11 cellular contexts compared by ENCODE assay signal in genomic region chr21:35136586-35137254, GRCh38.
DNase-seq lines count a peak whose midpoint lies in the region; ATAC-seq lines count a peak whose summit lies in the region.
"Had no signal": no experiment of that assay in that cellular context is flagged by ENCODE, and none has a peak within 500 bp of the region (broad histone marks: within the 10 kb centered on the region; RNA-seq: fewer than 3 reads in every experiment).

No MANE protein-coding gene starts in this region.

- no peak for ATAC-seq in GM21526 (IDR thresholded peaks at IDR 0.05; ENCODE audit: low FRiP score, unreplicated experiment)
- no peak for ATAC-seq in HG03196 (IDR thresholded peaks at IDR 0.05; ENCODE audit: unreplicated experiment)
- ATAC-seq: gastroesophageal sphincter had no signal

- peak; percentile 69 for DNase-seq in COLO829 (ENCODE audit: low spot score)
- DNase-seq in NCI-H226, result peak; percentile 66
- peak; percentile 42 for DNase-seq in dedifferentiated amniotic fluid mesenchymal stem cell (ENCODE audit: extremely low spot score)
- DNase-seq in mucosa of gallbladder (ENCODE audit: low spot score), result peak; percentile 54
- DNase-seq in NCI-H524 (lab: John Stamatoyannopoulos, UW), result no peak
- DNase-seq in RPMI8226, result no peak
- DNase-seq: activated naive CD4-positive, alpha-beta T cell; CD8-positive, alpha-beta memory T cell had no signal

Comparison
In these comparisons a context has a peak if more than half of its experiments do, and no peak if none do; other contexts are left out.
1. DNase-seq: peak in COLO829 (single experiment), NCI-H226 (single experiment), dedifferentiated amniotic fluid mesenchymal stem cell (single experiment) and mucosa of gallbladder (single experiment); none in NCI-H524 (0 of 2) and RPMI8226 (single experiment).